12 cellular contexts compared by ENCODE assay signal in the genomic region with DNA sequence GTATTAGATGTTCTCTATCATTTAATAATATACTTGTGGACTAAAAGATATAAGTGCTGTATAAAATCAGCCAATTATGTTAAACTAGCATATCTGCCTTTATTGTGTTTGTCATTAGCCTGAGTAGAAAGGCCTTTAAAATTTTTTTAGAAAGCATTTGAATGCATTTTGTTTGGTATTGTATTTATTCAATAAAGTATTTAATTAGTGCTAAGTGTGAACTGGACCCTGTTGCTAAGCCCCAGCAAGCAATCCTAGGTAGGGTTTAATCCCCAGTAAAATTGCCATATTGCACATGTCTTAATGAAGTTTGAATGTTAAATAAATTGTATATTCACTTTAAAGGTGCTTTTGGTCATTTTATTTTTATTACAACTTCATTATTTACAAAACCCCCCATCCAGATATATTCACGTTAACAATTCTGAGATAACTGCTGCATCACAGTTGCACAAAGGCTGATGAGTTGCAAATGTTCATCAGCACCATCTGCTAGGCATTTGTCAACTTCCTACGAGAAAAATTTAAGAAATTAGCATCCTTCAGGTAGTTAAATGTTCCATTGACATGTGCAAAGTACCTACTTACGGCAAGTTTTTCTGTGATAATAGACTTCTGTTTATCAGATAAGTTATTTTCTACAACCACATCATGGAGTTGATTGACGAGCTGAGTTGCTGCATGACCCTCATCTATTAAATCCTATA. TPM values are rescaled to one million over a fixed set of nuclear protein-coding genes. Genes with fewer than 3 reads are reported as not detected.
DNase-seq lines count a peak whose midpoint lies in the region; ATAC-seq and TF ChIP-seq lines count a peak whose summit lies in the region.
"Had no signal": no experiment of that assay in that cellular context is flagged by ENCODE, and none has a peak within 500 bp of the region (broad histone marks: within the 10 kb centered on the region; RNA-seq: fewer than 3 reads in every experiment).

No MANE protein-coding gene starts in this region.

- no peak for TF ChIP-seq CTCF in GM23338 (conservative IDR thresholded peaks at IDR 0.05; ENCODE audit: low read depth in 2 of 2)
- no peak for TF ChIP-seq CTCF in fibroblast of the aortic adventitia (IDR thresholded peaks at IDR 0.05; ENCODE audit: insufficient read depth, low read length)

- H3K79me2 ChIP-seq in GM23338 (replicated peaks; ENCODE audit: insufficient read depth) = peaks cover 34% of the 10 kb centered on the region

- no peaks in the 10 kb centered on the region for H3K27me3 ChIP-seq in GM23338 (ENCODE audit: insufficient read depth)

- no peaks in the 10 kb centered on the region for H3K9me3 ChIP-seq in T-helper 17 cell (ENCODE audit: control insufficient read depth, low read length, poor library complexity, severe bottlenecking)

- H3K9me2 ChIP-seq in GM23338 (ENCODE audit: insufficient read depth) = no peaks in the 10 kb centered on the region

- H3K27me3 Mint-ChIP-seq in GM23338 (ENCODE audit: insufficient read depth, low read depth, poor library complexity) (peaks cover 27% of the 10 kb centered on the region), T-helper 17 cell (no peaks in the 10 kb centered on the region)

- peak overlapping the region; percentile 100 for H3K27ac ChIP-seq in GM23338 (ENCODE audit: low read depth)

- ATAC-seq in GM23338 = peak; percentile 5; the same call in 1 of the 3 replicates
- ATAC-seq in T-helper 17 cell = peak; percentile 3

- H3K36me3 Mint-ChIP-seq in GM23338 (ENCODE audit: low read depth) (peaks cover 100% of the 10 kb centered on the region), T-helper 17 cell (ENCODE audit: low read depth) (peaks cover 15% of the 10 kb centered on the region)

- H4K20me1 ChIP-seq in GM23338 (replicated peaks; ENCODE audit: insufficient read depth) = peaks cover 41% of the 10 kb centered on the region

- H3K4me3 Mint-ChIP-seq in GM23338 = no peak overlapping the region
- H3K4me3 Mint-ChIP-seq in T-helper 17 cell = peak overlapping the region; percentile 15

- H3K9me3 Mint-ChIP-seq in GM23338 = no peaks in the 10 kb centered on the region

- peaks cover 19% of the 10 kb centered on the region for H3K4me1 Mint-ChIP-seq in GM23338
- H3K4me1 Mint-ChIP-seq in T-helper 17 cell = peaks cover 41% of the 10 kb centered on the region

- no peak overlapping the region for H3K4me2 ChIP-seq in GM23338

- H3K4me3 ChIP-seq in GM23338 (no peak overlapping the region), fibroblast of the aortic adventitia (ENCODE audit: low read depth, low read length) (no peak overlapping the region)

- DNase-seq in NCI-H82 (lab: John Stamatoyannopoulos, UW) (peak; percentile 79), NCI-H82 treated with DMSO at 0.1 percent for 48 hours (lab: John Stamatoyannopoulos, UW; ENCODE audit: unreplicated experiment) (no peak), GM23338 (ENCODE audit: low spot score) (no peak), T-helper 17 cell (no peak), fibroblast of the aortic adventitia (ENCODE audit: low read depth) (peak; percentile 42), HPDE6-E6E7 (ENCODE audit: extremely low spot score) (no peak), GM19238 (ENCODE audit: insufficient read length, low spot score) (no peak)
- no peak for DNase-seq in stimulated activated CD4-positive, alpha-beta T cell treated with anti-CD3 and anti-CD28 coated beads, Interleukin-2, amount 100 ng/mL, for 48 hours
- DNase-seq: SHP77, substantia nigra had no signal

- H3K36me3 ChIP-seq in GM23338 (ENCODE audit: insufficient read depth) = peaks cover 80% of the 10 kb centered on the region

- H3K4me1 ChIP-seq in GM23338 (ENCODE audit: insufficient read depth) = peaks cover 8% of the 10 kb centered on the region

- H3F3A ChIP-seq in GM23338 (replicated peaks; ENCODE audit: low read depth) = peaks cover 90% of the 10 kb centered on the region

- no peak overlapping the region for H2AFZ ChIP-seq in GM23338

- H3K27ac Mint-ChIP-seq in GM23338 (peak overlapping the region; percentile 44), T-helper 17 cell (peak overlapping the region; percentile 100)

TF ChIP-seq in GM23338, 12 proteins besides CTCF, POLR2A, EP300 and RAD21:
- no peak for TF ChIP-seq REST (IDR thresholded peaks at IDR 0.05; ENCODE audit: unreplicated experiment)
- TF ChIP-seq STAT1 (IDR thresholded peaks at IDR 0.05; ENCODE audit: unreplicated experiment) = no peak
- TF ChIP-seq ZNF114 (CRISPR knock-in tag; IDR thresholded peaks at IDR 0.05) = no peak
- no peak for TF ChIP-seq JUNB (IDR thresholded peaks at IDR 0.05; ENCODE audit: unreplicated experiment)
- TF ChIP-seq NANOG (IDR thresholded peaks at IDR 0.05; ENCODE audit: borderline replicate concordance) = no peak
- TF ChIP-seq POLR2AphosphoS5 (IDR thresholded peaks at IDR 0.05; ENCODE audit: low read depth) = peak; percentile 38; the same call in 1 of the 2 replicates
- no peak for TF ChIP-seq EZH2 (IDR thresholded peaks at IDR 0.05; ENCODE audit: low read depth, unreplicated experiment)
- no peak for TF ChIP-seq ETS1 (IDR thresholded peaks at IDR 0.05)

RNA-seq across cellular contexts. Expression of gene EIF4A2, which starts 6.3 kb away (rescaled TPM):
- 666 and 697 TPM in 2 replicates for total RNA-seq in GM23338 (2014; rRNA removed; shearing (Covaris generic))
- polyA plus RNA-seq in GM23338 (2016; fragmentation: Nextera tagmentation; extraction: Ambion mirVana) = 386 and 433 TPM in 2 replicates
- total RNA-seq in T-helper 17 cell (100 to 1,000 TPM; 874 to 882 TPM), fibroblast of the aortic adventitia (ENCODE audit: low replicate concordance) (383 and 640 TPM in 2 replicates)

RNA-seq across cellular contexts. Expression of gene RFC4, which starts 16.6 kb away (rescaled TPM):
- total RNA-seq in GM23338 (2014; rRNA removed; shearing (Covaris generic)) = 107 and 109 TPM in 2 replicates
- polyA plus RNA-seq in GM23338 (2016; fragmentation: Nextera tagmentation; extraction: Ambion mirVana) = 60.3 and 73.3 TPM in 2 replicates
- total RNA-seq in T-helper 17 cell (10 to 100 TPM; 11.6 to 14.5 TPM), fibroblast of the aortic adventitia (ENCODE audit: low replicate concordance) (13.2 and 48.4 TPM in 2 replicates)

RNA-seq across cellular contexts. Expression of gene ADIPOQ, which starts 52.8 kb away (rescaled TPM):
- not detected in 2 replicates for total RNA-seq in GM23338 (2014; rRNA removed; shearing (Covaris generic))
- not detected in 2 replicates for polyA plus RNA-seq in GM23338 (2016; fragmentation: Nextera tagmentation; extraction: Ambion mirVana)
- total RNA-seq in T-helper 17 cell (not detected), fibroblast of the aortic adventitia (ENCODE audit: low replicate concordance) (not detected in 2 replicates)
- total RNA-seq: fibroblast of villous mesenchyme had no signal
- polyA plus RNA-seq: AG04450 had no signal

Comparison
In these comparisons a context has a peak if more than half of its experiments do, and no peak if none do; other contexts are left out.
1. DNase-seq: peak in NCI-H82 (single experiment) and fibroblast of the aortic adventitia (single experiment); none in NCI-H82 treated with DMSO at 0.1 percent for 48 hours (single experiment), GM23338 (single experiment), T-helper 17 cell (0 of 3), stimulated activated CD4-positive, alpha-beta T cell treated with anti-CD3 and anti-CD28 coated beads, Interleukin-2, amount 100 ng/mL, for 48 hours (0 of 2), HPDE6-E6E7 (single experiment) and GM19238 (single experiment).